Comparison of ENCODE assay signal across 8 cellular contexts in the genomic region with DNA sequence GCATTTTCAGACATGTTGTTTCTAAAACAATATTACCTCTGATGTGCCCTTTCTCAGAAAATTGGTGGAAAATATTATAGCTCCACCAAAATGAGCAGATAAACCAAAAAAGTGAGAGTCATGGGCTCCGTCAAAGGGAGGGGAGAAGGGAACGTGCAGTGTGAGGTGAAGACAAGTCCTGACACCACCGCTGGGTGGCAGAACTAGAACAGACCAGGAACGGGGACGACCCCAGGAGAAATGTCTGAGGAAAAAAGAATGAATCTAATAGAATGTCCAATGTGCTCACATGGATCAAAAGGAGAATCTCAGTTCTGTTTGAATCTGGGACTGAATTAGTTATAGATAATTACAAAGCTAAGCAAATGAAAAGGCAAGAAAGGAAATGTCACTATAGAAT. TPM values are rescaled to one million over a fixed set of nuclear protein-coding genes. Genes with fewer than 3 reads are reported as not detected.
DNase-seq lines count a peak whose midpoint lies in the region; ATAC-seq and TF ChIP-seq lines count a peak whose summit lies in the region.

No MANE protein-coding gene starts in this region.

- no peak overlapping the region for H3K27ac Mint-ChIP-seq in activated CD8-positive, alpha-beta memory T cell treated with anti-CD3 and anti-CD28 coated beads, Interleukin-2, amount 10 ng/mL, durations not matched to agents 7 days and 5 days
- H3K27ac Mint-ChIP-seq in activated CD8-positive, alpha-beta T cell treated with anti-CD3 and anti-CD28 coated beads for 36 hours = no peak overlapping the region

- TF ChIP-seq CTCF in activated CD8-positive, alpha-beta T cell treated with anti-CD3 and anti-CD28 coated beads for 36 hours (IDR thresholded peaks at IDR 0.05) = peak; percentile 47

- H3K9me3 Mint-ChIP-seq in activated CD8-positive, alpha-beta memory T cell treated with anti-CD3 and anti-CD28 coated beads, Interleukin-2, amount 10 ng/mL, durations not matched to agents 7 days and 5 days (ENCODE audit: low read depth) = no peaks in the 10 kb centered on the region
- H3K9me3 Mint-ChIP-seq in activated CD8-positive, alpha-beta T cell treated with anti-CD3 and anti-CD28 coated beads for 36 hours = no peaks in the 10 kb centered on the region

- peak; percentile 47 for DNase-seq in activated CD8-positive, alpha-beta memory T cell treated with anti-CD3 and anti-CD28 coated beads, Interleukin-2, amount 10 ng/mL, durations not matched to agents 7 days and 5 days
- no peak for DNase-seq in activated CD8-positive, alpha-beta memory T cell treated with anti-CD3 and anti-CD28 coated beads for 24 hours
- peak; percentile 23 for DNase-seq in KBM-7
- DNase-seq in activated CD8-positive, alpha-beta T cell treated with anti-CD3 and anti-CD28 coated beads for 36 hours = peak; percentile 53
- DNase-seq in iPS-NIHi7 (ENCODE audit: extremely low spot score) = peak; percentile 74
- no peak for DNase-seq in NCI-H446 (lab: John Stamatoyannopoulos, UW)

- intact Hi-C loops in activated CD8-positive, alpha-beta T cell treated with anti-CD3 and anti-CD28 coated beads for 36 hours (cut with micrococcal nuclease) = loop anchor here (5.0 kb wide), 2 partner anchors 95 to 325 kb away; no protein-coding TSS in a partner anchor

- CTCF ChIA-PET in activated CD8-positive, alpha-beta memory T cell treated with anti-CD3 and anti-CD28 coated beads, Interleukin-2, amount 10 ng/mL, durations not matched to agents 7 days and 5 days (lab: Charles Lee) = interaction anchor here (0.7 to 6.5 kb wide), 14 partner anchors 9 to 325 kb away, joined by 3 to 79 read pairs (median 4); partner anchors contain the start of genes BCL2 and VPS4B
- CTCF ChIA-PET in activated CD8-positive, alpha-beta T cell treated with anti-CD3 and anti-CD28 coated beads for 36 hours (lab: Charles Lee) = interaction anchor here (1.0 to 9.2 kb wide), 11 partner anchors 9 to 327 kb away, joined by 3 to 99 read pairs (median 5); no protein-coding TSS in a partner anchor

- H3K4me3 Mint-ChIP-seq in activated CD8-positive, alpha-beta memory T cell treated with anti-CD3 and anti-CD28 coated beads, Interleukin-2, amount 10 ng/mL, durations not matched to agents 7 days and 5 days = no peak overlapping the region
- no peak overlapping the region for H3K4me3 Mint-ChIP-seq in activated CD8-positive, alpha-beta T cell treated with anti-CD3 and anti-CD28 coated beads for 36 hours

- H3K27me3 Mint-ChIP-seq in activated CD8-positive, alpha-beta memory T cell treated with anti-CD3 and anti-CD28 coated beads, Interleukin-2, amount 10 ng/mL, durations not matched to agents 7 days and 5 days = no peaks in the 10 kb centered on the region
- no peaks in the 10 kb centered on the region for H3K27me3 Mint-ChIP-seq in activated CD8-positive, alpha-beta T cell treated with anti-CD3 and anti-CD28 coated beads for 36 hours

- in situ Hi-C loops in KBM-7 (cut with MboI; ENCODE audit: low pct_unique_long_range_greater_than_20kb, low sequenced_read_pairs) = loop anchor here (25.0 kb wide), 1 partner anchor 755 kb away; no protein-coding TSS in a partner anchor

- peaks cover 29% of the 10 kb centered on the region for H3K36me3 Mint-ChIP-seq in activated CD8-positive, alpha-beta memory T cell treated with anti-CD3 and anti-CD28 coated beads, Interleukin-2, amount 10 ng/mL, durations not matched to agents 7 days and 5 days
- peaks cover 38% of the 10 kb centered on the region for H3K36me3 Mint-ChIP-seq in activated CD8-positive, alpha-beta T cell treated with anti-CD3 and anti-CD28 coated beads for 36 hours (ENCODE audit: low read depth)

- peaks cover 6% of the 10 kb centered on the region for H3K4me1 Mint-ChIP-seq in activated CD8-positive, alpha-beta memory T cell treated with anti-CD3 and anti-CD28 coated beads, Interleukin-2, amount 10 ng/mL, durations not matched to agents 7 days and 5 days
- H3K4me1 Mint-ChIP-seq in activated CD8-positive, alpha-beta T cell treated with anti-CD3 and anti-CD28 coated beads for 36 hours (ENCODE audit: low read depth) = peaks cover 4% of the 10 kb centered on the region

- ATAC-seq in activated CD8-positive, alpha-beta memory T cell treated with anti-CD3 and anti-CD28 coated beads, Interleukin-2, amount 10 ng/mL, durations not matched to agents 7 days and 5 days = peak; percentile 63
- ATAC-seq in activated CD8-positive, alpha-beta T cell treated with anti-CD3 and anti-CD28 coated beads for 36 hours = peak; percentile 58
- no peak for ATAC-seq in HG03108 (IDR thresholded peaks at IDR 0.05; ENCODE audit: unreplicated experiment)
- ATAC-seq in HG03139 (IDR thresholded peaks at IDR 0.05; ENCODE audit: unreplicated experiment) = no peak

- POLR2A ChIA-PET in activated CD8-positive, alpha-beta T cell treated with anti-CD3 and anti-CD28 coated beads for 36 hours (lab: Charles Lee) = no interaction called here

RNA-seq across cellular contexts. Expression of gene BCL2, which starts 22.6 kb away (rescaled TPM):
- 100 to 1,000 TPM; 118 to 143 TPM for total RNA-seq in activated CD8-positive, alpha-beta memory T cell treated with anti-CD3 and anti-CD28 coated beads, Interleukin-2, amount 10 ng/mL, durations not matched to agents 7 days and 5 days
- total RNA-seq in activated CD8-positive, alpha-beta T cell treated with anti-CD3 and anti-CD28 coated beads for 36 hours = 100 to 1,000 TPM; 104 to 107 TPM

RNA-seq across cellular contexts. Expression of gene KDSR, which starts 24.8 kb away (rescaled TPM):
- total RNA-seq in activated CD8-positive, alpha-beta memory T cell treated with anti-CD3 and anti-CD28 coated beads, Interleukin-2, amount 10 ng/mL, durations not matched to agents 7 days and 5 days = 10 to 100 TPM; 34.6 to 48.4 TPM
- 10 to 100 TPM; 53.4 TPM for total RNA-seq in activated CD8-positive, alpha-beta T cell treated with anti-CD3 and anti-CD28 coated beads for 36 hours

Comparison
In these comparisons a context has a peak if more than half of its experiments do, and no peak if none do; other contexts are left out.
1. DNase-seq: peak in activated CD8-positive, alpha-beta memory T cell treated with anti-CD3 and anti-CD28 coated beads, Interleukin-2, amount 10 ng/mL, durations not matched to agents 7 days and 5 days (single experiment), KBM-7 (single experiment), activated CD8-positive, alpha-beta T cell treated with anti-CD3 and anti-CD28 coated beads for 36 hours (single experiment) and iPS-NIHi7 (single experiment); none in activated CD8-positive, alpha-beta memory T cell treated with anti-CD3 and anti-CD28 coated beads for 24 hours (single experiment) and NCI-H446 (0 of 2).
2. ATAC-seq: peak in activated CD8-positive, alpha-beta memory T cell treated with anti-CD3 and anti-CD28 coated beads, Interleukin-2, amount 10 ng/mL, durations not matched to agents 7 days and 5 days (single experiment) and activated CD8-positive, alpha-beta T cell treated with anti-CD3 and anti-CD28 coated beads for 36 hours (single experiment); none in HG03108 (single experiment) and HG03139 (single experiment).